31 cellular contexts compared by ENCODE assay signal in the genomic region with DNA sequence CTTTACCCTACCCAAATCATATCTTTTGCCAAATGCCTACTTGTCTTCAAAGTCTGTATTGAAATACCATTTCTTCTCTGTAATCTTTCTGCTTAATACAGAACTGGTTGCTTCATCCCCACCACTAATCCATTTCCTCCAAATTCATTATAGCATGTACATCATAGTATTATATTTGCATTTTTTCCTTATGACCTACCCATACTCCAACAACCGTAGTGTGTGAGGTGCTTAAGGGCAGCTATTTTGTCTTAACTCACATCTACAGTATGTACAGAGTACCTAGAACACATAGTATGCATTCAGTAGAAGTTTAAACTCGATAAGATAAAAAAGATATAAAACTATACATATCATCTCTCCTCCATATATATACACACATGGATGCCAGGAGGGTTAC. TPM values are rescaled to one million over a fixed set of nuclear protein-coding genes. Genes with fewer than 3 reads are reported as not detected.
"Had no signal": no experiment of that assay in that cellular context is flagged by ENCODE, and none has a peak within 500 bp of the region (broad histone marks: within the 10 kb centered on the region; RNA-seq: fewer than 3 reads in every experiment).

No MANE protein-coding gene starts in this region.

- H3K27ac ChIP-seq: ascending aorta, cardiac muscle cell, WERI-Rb-1 had no signal

- H3K36me3 ChIP-seq: ascending aorta, cardiac muscle cell, WERI-Rb-1 had no signal

- ATAC-seq: activated CD4-positive, alpha-beta T cell treated with anti-CD3 and anti-CD28 coated beads for 36 hours; activated CD4-positive, CD25-positive, alpha-beta regulatory T cell treated with anti-CD3 and anti-CD28 coated beads, Interleukin-2, amount 50 U/mL, for 24 hours; activated CD8-positive, alpha-beta memory T cell treated with anti-CD3 and anti-CD28 coated beads, Interleukin-2, amount 10 ng/mL, durations not matched to agents 7 days and 5 days; activated CD8-positive, alpha-beta T cell treated with anti-CD3 and anti-CD28 coated beads, Interleukin-2, amount 10 ng/mL, durations not matched to agents 7 days and 5 days; activated naive CD8-positive, alpha-beta T cell treated with anti-CD3 and anti-CD28 coated beads, Interleukin-2, amount 50 U/mL, for 24 hours; WTC11 had no signal

- H3K27me3 ChIP-seq: ascending aorta had no signal

- H3K9me3 ChIP-seq: ascending aorta had no signal

- H3K4me3 ChIP-seq: ascending aorta, cardiac muscle cell had no signal

- H3K4me1 ChIP-seq: ascending aorta had no signal

- DNase-seq: activated CD4-positive, alpha-beta memory T cell treated with anti-CD3 and anti-CD28 coated beads, Interleukin-2, amount 10 ng/mL, durations not matched to agents 7 days and 5 days; activated CD4-positive, alpha-beta T cell treated with anti-CD3 and anti-CD28 coated beads for 1 hour; activated CD4-positive, alpha-beta T cell treated with anti-CD3 and anti-CD28 coated beads for 36 hours; activated CD4-positive, alpha-beta T cell treated with anti-CD3 and anti-CD28 coated beads for 48 hours; activated CD4-positive, alpha-beta T cell treated with anti-CD3 and anti-CD28 coated beads, Interleukin-2, amount 10 ng/mL, durations not matched to agents 7 days and 5 days; activated CD4-positive, alpha-beta T cell treated with anti-CD3 and anti-CD28 coated beads, Interleukin-2, amount 50 U/mL, for 48 hours; activated CD4-positive, CD25-positive, alpha-beta regulatory T cell; activated CD8-positive, alpha-beta memory T cell treated with anti-CD3 and anti-CD28 coated beads for 24 hours; activated CD8-positive, alpha-beta memory T cell treated with anti-CD3 and anti-CD28 coated beads, Interleukin-2, amount 10 ng/mL, durations not matched to agents 7 days and 5 days; activated CD8-positive, alpha-beta memory T cell treated with anti-CD3 and anti-CD28 coated beads, Interleukin-2, amount 50 U/mL, for 48 hours; activated CD8-positive, alpha-beta T cell treated with anti-CD3 and anti-CD28 coated beads, Interleukin-2, amount 10 ng/mL, durations not matched to agents 7 days and 5 days; activated effector memory CD4-positive, alpha-beta T cell treated with Interleukin-2 at 50 U/mL for 16 hours; activated gamma-delta T cell; activated naive CD4-positive, alpha-beta T cell treated with anti-CD3 and anti-CD28 coated beads, Interleukin-2, amount 10 ng/mL, durations not matched to agents 7 days and 5 days; activated naive CD4-positive, alpha-beta T cell treated with Interleukin-2 at 50 U/mL for 16 hours; activated naive CD8-positive, alpha-beta T cell treated with anti-CD3 and anti-CD28 coated beads, Interleukin-2, amount 10 ng/mL, durations not matched to agents 7 days and 5 days; activated naive CD8-positive, alpha-beta T cell treated with anti-CD3 and anti-CD28 coated beads, Interleukin-2, amount 50 U/mL, for 24 hours; activated T-cell treated with anti-CD3 and anti-CD28 coated beads, Interleukin-2, amount 50 U/mL, for 24 hours; activated T-cell treated with anti-CD3 and anti-CD28 coated beads, Interleukin-2, amount 50 U/mL, for 48 hours; amygdala; anterior cingulate cortex; caudate nucleus; cerebellar nuclear complex; T-helper 1 cell; T-helper 2 cell; T-helper 9 cell; WERI-Rb-1 had no signal

RNA-seq across cellular contexts. Expression of a gene that starts 23.7 kb away (rescaled TPM):
- polyA plus RNA-seq: cardiac muscle cell had no signal
